ENCODE assay signal across 13 cellular contexts in the genomic region with DNA sequence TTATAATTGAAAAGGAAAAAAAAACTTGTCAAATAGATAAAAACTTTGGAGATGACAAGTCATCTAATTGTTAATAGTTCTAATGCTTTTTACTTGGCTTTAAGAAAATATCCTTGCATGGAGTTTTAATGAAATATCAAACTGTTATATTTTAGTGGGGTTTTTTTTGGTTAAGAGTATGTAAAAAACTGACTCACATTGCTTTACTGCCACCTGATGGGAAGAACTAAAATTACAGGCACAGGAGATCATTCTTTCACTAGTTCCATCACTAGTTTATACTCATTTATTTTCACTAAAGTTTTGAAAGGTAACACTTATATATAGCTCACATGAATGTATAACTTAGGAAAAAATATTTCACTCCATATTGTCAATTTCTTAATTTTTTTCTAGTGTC.
A peak's percentile ranks its signal among the peaks of the same experiment; 100 is the strongest.
DNase-seq lines count a peak whose midpoint lies in the region; ATAC-seq, FAIRE-seq and TF ChIP-seq lines count a peak whose summit lies in the region.
"Had no signal": no experiment of that assay in that cellular context is flagged by ENCODE, and none has a peak within 500 bp of the region (broad histone marks: within the 10 kb centered on the region; RNA-seq: fewer than 3 reads in every experiment).

No MANE protein-coding gene starts in this region.

- no peak for DNase-seq in HCT116 (ENCODE audit: low read depth, low spot score)
- DNase-seq in Panc1 (ENCODE audit: low read depth, low spot score) = no peak
- DNase-seq in hepatocyte (ENCODE audit: low spot score) = no peak
- DNase-seq in posterior vena cava (ENCODE audit: low spot score) = no peak
- no peak for DNase-seq in T-helper 2 cell
- DNase-seq in coronary artery (ENCODE audit: low spot score) = no peak
- no peak for DNase-seq in kidney
- DNase-seq: activated naive CD4-positive, alpha-beta T cell treated with anti-CD3 and anti-CD28 coated beads, Interleukin-2, amount 10 ng/mL, durations not matched to agents 7 days and 5 days; colonic mucosa; NCI-H1930; right cardiac atrium; upper lobe of right lung had no signal

- H3F3A ChIP-seq in DOHH2 (ENCODE audit: control insufficient read depth, insufficient read depth) = no peaks in the 10 kb centered on the region

- RAD21 ChIA-PET in HCT116 (lab: Charles Lee; ENCODE audit: low non-redundant PET in 1 of 2, low total read pairs in 2 of 2, uncharacterized antibody in 2 of 2, unreplicated experiment in 2 of 2) = no interaction called here

- H3K36me3 ChIP-seq in DOHH2 (ENCODE audit: control insufficient read depth, low read length) (no peaks in the 10 kb centered on the region), HCT116 (ENCODE audit: control insufficient read depth in 1 of 2, insufficient read depth in 2 of 2, low read length in 2 of 2) (no peaks in the 10 kb centered on the region; a peak in 1 of 4 replicates), Panc1 (ENCODE audit: control insufficient read depth, insufficient read depth, low read length) (no peaks in the 10 kb centered on the region), hepatocyte (replicated peaks; ENCODE audit: insufficient read depth, low read depth) (no peaks in the 10 kb centered on the region), kidney (ENCODE audit: control insufficient read depth in 1 of 2, insufficient read depth in 2 of 2, low read length in 2 of 2) (no peaks in the 10 kb centered on the region)
- H3K36me3 ChIP-seq: colonic mucosa, upper lobe of right lung had no signal

- no peak for TF ChIP-seq RAD21 in HCT116 (IDR thresholded peaks at IDR 0.05; ENCODE audit: low read depth)

- no peaks in the 10 kb centered on the region for H3K4me1 ChIP-seq in DOHH2 (ENCODE audit: control insufficient read depth, low read length)
- no peaks in the 10 kb centered on the region for H3K4me1 ChIP-seq in HCT116 (ENCODE audit: control insufficient read depth in 1 of 2, insufficient read depth in 2 of 2, low read length in 2 of 2)
- no peaks in the 10 kb centered on the region for H3K4me1 ChIP-seq in Panc1 (ENCODE audit: control insufficient read depth, insufficient read depth, low read length)
- no peaks in the 10 kb centered on the region for H3K4me1 ChIP-seq in hepatocyte (ENCODE audit: insufficient read depth)
- H3K4me1 ChIP-seq in kidney (ENCODE audit: control insufficient read depth in 1 of 2, insufficient read depth in 1 of 2, low read depth in 1 of 2, low read length in 2 of 2) = no peaks in the 10 kb centered on the region
- H3K4me1 ChIP-seq: colonic mucosa, upper lobe of right lung had no signal

- BruUV-seq in HCT116 (replicated peaks; lab: Mats Ljungman, UMichigan) (no TSS peak), Panc1 (replicated peaks; lab: Mats Ljungman, UMichigan) (no TSS peak)

- no peak overlapping the region for H3K4me2 ChIP-seq in DOHH2 (ENCODE audit: low read length)
- H3K4me2 ChIP-seq in HCT116 (ENCODE audit: low read length) = no peak overlapping the region
- H3K4me2 ChIP-seq in hepatocyte = no peak overlapping the region

- H3K27me3 ChIP-seq in DOHH2 (ENCODE audit: control insufficient read depth, low read length) = no peaks in the 10 kb centered on the region
- no peaks in the 10 kb centered on the region for H3K27me3 ChIP-seq in HCT116 (ENCODE audit: insufficient read depth, low read length)
- no peaks in the 10 kb centered on the region for H3K27me3 ChIP-seq in Panc1 (ENCODE audit: control insufficient read depth, insufficient read depth, low read length)
- no peaks in the 10 kb centered on the region for H3K27me3 ChIP-seq in hepatocyte
- H3K27me3 ChIP-seq: colonic mucosa, upper lobe of right lung had no signal

- H4K20me1 ChIP-seq in DOHH2 (ENCODE audit: control insufficient read depth, insufficient read depth, low read depth, low read length) (no peaks in the 10 kb centered on the region), HCT116 (ENCODE audit: insufficient read depth) (no peaks in the 10 kb centered on the region), hepatocyte (ENCODE audit: insufficient read depth, poor library complexity, severe bottlenecking) (no peaks in the 10 kb centered on the region)

- POLR2A ChIA-PET in HCT116 (lab: Charles Lee) = no interaction called here
- POLR2A ChIA-PET in Panc1 (lab: Charles Lee) = no interaction called here

- H3K4me3 ChIP-seq in DOHH2 (ENCODE audit: low read length) (no peak overlapping the region), HCT116 (replicated peaks in 1 of 2; ENCODE audit: low read depth in 1 of 2, low read length in 2 of 2) (no peak overlapping the region), Panc1 (ENCODE audit: low read depth in 2 of 2, low read length in 2 of 2) (no peak overlapping the region), hepatocyte (no peak overlapping the region), coronary artery (no peak overlapping the region), kidney (ENCODE audit: low read length in 2 of 2) (no peak overlapping the region)
- H3K4me3 ChIP-seq: colonic mucosa, upper lobe of right lung had no signal

- intact Hi-C loops in HCT116 (cut with micrococcal nuclease) (no loop called here), Panc1 (cut with micrococcal nuclease; ENCODE audit: unreplicated experiment) (no loop called here), posterior vena cava (cut with DNase I) (no loop called here), kidney (cut with DNase I) (no loop called here)

- in situ Hi-C loops in Panc1 (cut with HindIII; ENCODE audit: low pct_unique_long_range_greater_than_20kb, low sequenced_read_pairs) = no loop called here

- H3K79me2 ChIP-seq in DOHH2 (ENCODE audit: control insufficient read depth, low read length) (no peaks in the 10 kb centered on the region), HCT116 (ENCODE audit: insufficient read depth, low read length) (no peaks in the 10 kb centered on the region), hepatocyte (no peaks in the 10 kb centered on the region)

- no peak overlapping the region for H2AFZ ChIP-seq in HCT116 (ENCODE audit: low read depth, low read length, poor library complexity, severe bottlenecking)
- H2AFZ ChIP-seq in hepatocyte = no peak overlapping the region

- no peaks in the 10 kb centered on the region for H3K9me2 ChIP-seq in DOHH2 (replicated peaks; ENCODE audit: control insufficient read depth, low read length)
- no peaks in the 10 kb centered on the region for H3K9me2 ChIP-seq in HCT116 (ENCODE audit: insufficient read depth)
- no peaks in the 10 kb centered on the region for H3K9me2 ChIP-seq in hepatocyte (replicated peaks; ENCODE audit: insufficient read depth)

- CTCF ChIA-PET in HCT116 (lab: Charles Lee) = no interaction called here
- CTCF ChIA-PET in Panc1 (lab: Charles Lee) = no interaction called here

- no peak for FAIRE-seq in kidney (lab: Jason Lieb, UNC)

- no peak for TF ChIP-seq POLR2A in HCT116 (IDR thresholded peaks at IDR 0.05; ENCODE audit: borderline replicate concordance, extremely low read depth, insufficient read depth, insufficient read length)

- no peaks in the 10 kb centered on the region for H3K9me3 ChIP-seq in DOHH2 (ENCODE audit: control insufficient read depth, insufficient read depth, low read length)
- peaks cover 3 to 6% of the 10 kb centered on the region in 2 experiments; a peak in 1 of 4 replicates for H3K9me3 ChIP-seq in HCT116 (ENCODE audit: control insufficient read depth in 1 of 2, insufficient read depth in 1 of 2, low read depth in 1 of 2, low read length in 2 of 2)
- H3K9me3 ChIP-seq in Panc1 (ENCODE audit: control insufficient read depth, insufficient read depth, low read depth, low read length) = no peaks in the 10 kb centered on the region; the same call in 1 of the 2 replicates
- H3K9me3 ChIP-seq in hepatocyte (ENCODE audit: low read depth) = no peaks in the 10 kb centered on the region
- H3K9me3 ChIP-seq in kidney (ENCODE audit: control insufficient read depth in 1 of 2, low read length in 2 of 2) = peaks cover 0 to 4% of the 10 kb centered on the region in 2 donors
- H3K9me3 ChIP-seq: colonic mucosa, upper lobe of right lung had no signal

- no peak overlapping the region for H3K9ac ChIP-seq in HCT116 (ENCODE audit: low read length)
- no peak overlapping the region for H3K9ac ChIP-seq in kidney (ENCODE audit: low read length in 2 of 2)

- TF ChIP-seq CTCF in DOHH2 (IDR thresholded peaks at IDR 0.05; ENCODE audit: low read depth, low read length, poor library complexity, severe bottlenecking) (peak; percentile 67), HCT116 (IDR thresholded peaks at IDR 0.05 in 2 of 3, conservative IDR thresholded peaks at IDR 0.05 in 1 of 3; ENCODE audit: borderline replicate concordance in 1 of 3, insufficient read depth in 1 of 3, low read depth in 2 of 3, low read length in 2 of 3) (peak in 2 of 3 experiments; percentile 36 to 49; a peak in 4 of 6 replicates), Panc1 (IDR thresholded peaks at IDR 0.05) (peak; percentile 37; the same call in 1 of the 2 replicates), hepatocyte (IDR thresholded peaks at IDR 0.05; ENCODE audit: poor library complexity) (peak; percentile 42), coronary artery (IDR thresholded peaks at IDR 0.05) (no peak), kidney (IDR thresholded peaks at IDR 0.05; ENCODE audit: borderline replicate concordance, extremely low read depth, insufficient read depth) (no peak)

- no peak for ATAC-seq in HCT116
- no peak for ATAC-seq in Panc1
- ATAC-seq: right cardiac atrium, upper lobe of right lung had no signal

- no peak overlapping the region for H3K27ac ChIP-seq in DOHH2 (ENCODE audit: low read depth, low read length)
- H3K27ac ChIP-seq in HCT116 (ENCODE audit: low read depth, low read length) = no peak overlapping the region
- no peak overlapping the region for H3K27ac ChIP-seq in Panc1 (ENCODE audit: low read length)
- H3K27ac ChIP-seq in hepatocyte = no peak overlapping the region
- no peak overlapping the region for H3K27ac ChIP-seq in coronary artery
- H3K27ac ChIP-seq in kidney (ENCODE audit: low read depth in 2 of 2, low read length in 2 of 2) = no peak overlapping the region
- H3K27ac ChIP-seq: colonic mucosa, upper lobe of right lung had no signal

TF ChIP-seq in HCT116, 20 proteins besides CTCF, POLR2A, EP300 and RAD21 (continues in another document):
- TF ChIP-seq SRF (IDR thresholded peaks at IDR 0.05; ENCODE audit: low read depth) = no peak
- TF ChIP-seq, protein P1, sequence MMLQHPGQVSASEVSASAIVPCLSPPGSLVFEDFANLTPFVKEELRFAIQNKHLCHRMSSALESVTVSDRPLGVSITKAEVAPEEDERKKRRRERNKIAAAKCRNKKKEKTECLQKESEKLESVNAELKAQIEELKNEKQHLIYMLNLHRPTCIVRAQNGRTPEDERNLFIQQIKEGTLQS (IDR thresholded peaks at IDR 0.05) = no peak

Comparison
In these comparisons a context has a peak if more than half of its experiments do, and no peak if none do; other contexts are left out.
1. CTCF ChIP-seq: peak in DOHH2 (single experiment), HCT116 (2 of 3), Panc1 (single experiment) and hepatocyte (single experiment); none in coronary artery (single experiment) and kidney (single experiment).